ENCODE assay signal across 16 cellular contexts in genomic region chr20:34569598-34569997, GRCh38. TPM values are rescaled to one million over a fixed set of nuclear protein-coding genes. Genes with fewer than 3 reads are reported as not detected.
DNase-seq lines count a peak whose midpoint lies in the region; ATAC-seq, FAIRE-seq and TF ChIP-seq lines count a peak whose summit lies in the region.
"Had no signal": no experiment of that assay in that cellular context is flagged by ENCODE, and none has a peak within 500 bp of the region (broad histone marks: within the 10 kb centered on the region; RNA-seq: fewer than 3 reads in every experiment).

No MANE protein-coding gene starts in this region.

- H3K9ac ChIP-seq in kidney (ENCODE audit: low read length in 2 of 2) = no peak overlapping the region
- H3K9ac ChIP-seq: BLaER1 had no signal

- intact Hi-C loops in cardiac septum (cut with DNase I) = no loop called here
- intact Hi-C loops in Right ventricle myocardium inferior (cut with DNase I) = no loop called here
- intact Hi-C loops in activated T-helper 2 cell treated with anti-CD3 and anti-CD28 coated beads, Interferon-gamma antibody, Interleukin-2, Interleukin-4, amounts not matched to agents 10 μg/mL and 5 μg/mL and 100 μg/mL, durations not matched to agents 14 hours and 24 hours and 36 hours (cut with micrococcal nuclease) = no loop called here
- intact Hi-C loops in kidney (cut with DNase I) = no loop called here

- no peak overlapping the region for H3K4me3 ChIP-seq in kidney (ENCODE audit: low read length in 2 of 2)
- H3K4me3 ChIP-seq: BLaER1, HAP-1 had no signal

- H3K9me3 Mint-ChIP-seq in activated T-helper 2 cell treated with anti-CD3 and anti-CD28 coated beads, Interferon-gamma antibody, Interleukin-2, Interleukin-4, amounts not matched to agents 10 μg/mL and 5 μg/mL and 100 μg/mL, durations not matched to agents 14 hours and 24 hours and 36 hours = no peaks in the 10 kb centered on the region
- H3K9me3 Mint-ChIP-seq: CD8-positive, alpha-beta memory T cell had no signal

- H3K4me1 ChIP-seq in kidney (ENCODE audit: control insufficient read depth in 1 of 2, insufficient read depth in 1 of 2, low read depth in 1 of 2, low read length in 2 of 2) = no peaks in the 10 kb centered on the region
- H3K4me1 ChIP-seq: Caco-2, HAP-1 had no signal

- no peaks in the 10 kb centered on the region for H3K27me3 Mint-ChIP-seq in activated T-helper 2 cell treated with anti-CD3 and anti-CD28 coated beads, Interferon-gamma antibody, Interleukin-2, Interleukin-4, amounts not matched to agents 10 μg/mL and 5 μg/mL and 100 μg/mL, durations not matched to agents 14 hours and 24 hours and 36 hours (ENCODE audit: low read depth)
- H3K27me3 Mint-ChIP-seq: CD8-positive, alpha-beta memory T cell had no signal

- DNase-seq in cardiac septum (ENCODE audit: low spot score) (peak; percentile 19), Right ventricle myocardium inferior (ENCODE audit: missing footprints) (no peak), RKO (ENCODE audit: low spot score) (peak; percentile 30), midbrain (lab: John Stamatoyannopoulos, UW) (no peak), kidney (no peak), HPDE6-E6E7 (ENCODE audit: extremely low spot score) (no peak)
- DNase-seq in activated T-helper 2 cell treated with anti-CD3 and anti-CD28 coated beads, Interferon-gamma antibody, Interleukin-2, Interleukin-4, amounts not matched to agents 10 μg/mL and 5 μg/mL and 100 μg/mL, durations not matched to agents 14 hours and 24 hours and 36 hours (ENCODE audit: low spot score) = no peak
- DNase-seq: 8988T; AML-193; CD8-positive, alpha-beta memory T cell; DND-41 had no signal

- H3K4me3 Mint-ChIP-seq in activated T-helper 2 cell treated with anti-CD3 and anti-CD28 coated beads, Interferon-gamma antibody, Interleukin-2, Interleukin-4, amounts not matched to agents 10 μg/mL and 5 μg/mL and 100 μg/mL, durations not matched to agents 14 hours and 24 hours and 36 hours (ENCODE audit: low read depth) = no peak overlapping the region
- H3K4me3 Mint-ChIP-seq: CD8-positive, alpha-beta memory T cell had no signal

- no peak for FAIRE-seq in kidney (lab: Jason Lieb, UNC)
- FAIRE-seq: H1 had no signal

- H3K9me3 ChIP-seq in kidney (ENCODE audit: control insufficient read depth in 1 of 2, low read length in 2 of 2) = no peaks in the 10 kb centered on the region
- H3K9me3 ChIP-seq: BLaER1, Caco-2, HAP-1 had no signal

- H3K27ac ChIP-seq in kidney (ENCODE audit: low read depth in 2 of 2, low read length in 2 of 2) = no peak overlapping the region
- H3K27ac ChIP-seq: BLaER1 had no signal

- H3K36me3 Mint-ChIP-seq in activated T-helper 2 cell treated with anti-CD3 and anti-CD28 coated beads, Interferon-gamma antibody, Interleukin-2, Interleukin-4, amounts not matched to agents 10 μg/mL and 5 μg/mL and 100 μg/mL, durations not matched to agents 14 hours and 24 hours and 36 hours (ENCODE audit: low read depth) = peaks cover 13% of the 10 kb centered on the region

- TF ChIP-seq CTCF in kidney (IDR thresholded peaks at IDR 0.05; ENCODE audit: borderline replicate concordance, extremely low read depth, insufficient read depth) = no peak

- peaks cover 0 to 5% of the 10 kb centered on the region in 2 donors for H3K36me3 ChIP-seq in kidney (ENCODE audit: control insufficient read depth in 1 of 2, insufficient read depth in 2 of 2, low read length in 2 of 2)
- H3K36me3 ChIP-seq: HAP-1 had no signal

- peaks cover 10% of the 10 kb centered on the region for H3K4me1 Mint-ChIP-seq in activated T-helper 2 cell treated with anti-CD3 and anti-CD28 coated beads, Interferon-gamma antibody, Interleukin-2, Interleukin-4, amounts not matched to agents 10 μg/mL and 5 μg/mL and 100 μg/mL, durations not matched to agents 14 hours and 24 hours and 36 hours (ENCODE audit: low read depth)

- no peak for ATAC-seq in Right ventricle myocardium inferior
- no peak for ATAC-seq in GM19452 (IDR thresholded peaks at IDR 0.05; ENCODE audit: unreplicated experiment)

- peak overlapping the region; percentile 35 for H3K27ac Mint-ChIP-seq in activated T-helper 2 cell treated with anti-CD3 and anti-CD28 coated beads, Interferon-gamma antibody, Interleukin-2, Interleukin-4, amounts not matched to agents 10 μg/mL and 5 μg/mL and 100 μg/mL, durations not matched to agents 14 hours and 24 hours and 36 hours

RNA-seq across cellular contexts. Expression of gene MAP1LC3A, which starts 11.1 kb away (rescaled TPM):
- total RNA-seq in cardiac septum (61.0 TPM), Right ventricle myocardium inferior (112 TPM), kidney (42.5 TPM)
- total RNA-seq in activated T-helper 2 cell treated with anti-CD3 and anti-CD28 coated beads, Interferon-gamma antibody, Interleukin-2, Interleukin-4, amounts not matched to agents 10 μg/mL and 5 μg/mL and 100 μg/mL, durations not matched to agents 14 hours and 24 hours and 36 hours = 2.4 and 3.3 TPM in 2 replicates
- polyA plus RNA-seq in kidney (ENCODE audit: insufficient read depth, low read depth, low replicate concordance) = 153 TPM

RNA-seq across cellular contexts. Expression of gene DYNLRB1, which starts 53.4 kb away (rescaled TPM):
- total RNA-seq in cardiac septum = 157 TPM
- total RNA-seq in Right ventricle myocardium inferior = 172 TPM
- total RNA-seq in activated T-helper 2 cell treated with anti-CD3 and anti-CD28 coated beads, Interferon-gamma antibody, Interleukin-2, Interleukin-4, amounts not matched to agents 10 μg/mL and 5 μg/mL and 100 μg/mL, durations not matched to agents 14 hours and 24 hours and 36 hours = 104 and 112 TPM in 2 replicates
- 185 TPM for total RNA-seq in kidney
- 676 TPM for polyA plus RNA-seq in kidney (ENCODE audit: insufficient read depth, low read depth, low replicate concordance)

Comparison
In these comparisons a context has a peak if more than half of its experiments do, and no peak if none do; other contexts are left out.
1. DNase-seq: peak in cardiac septum (single experiment) and RKO (single experiment); none in Right ventricle myocardium inferior (single experiment), activated T-helper 2 cell treated with anti-CD3 and anti-CD28 coated beads, Interferon-gamma antibody, Interleukin-2, Interleukin-4, amounts not matched to agents 10 μg/mL and 5 μg/mL and 100 μg/mL, durations not matched to agents 14 hours and 24 hours and 36 hours (single experiment), midbrain (single experiment), kidney (single experiment) and HPDE6-E6E7 (single experiment).
2. RNA of gene MAP1LC3A, which starts 11.1 kb away (total RNA-seq): 112 TPM in Right ventricle myocardium inferior (single experiment), 61.0 TPM in cardiac septum (single experiment) and 42.5 TPM in kidney (single experiment); 2.4 to 3.3 TPM in activated T-helper 2 cell treated with anti-CD3 and anti-CD28 coated beads, Interferon-gamma antibody, Interleukin-2, Interleukin-4, amounts not matched to agents 10 μg/mL and 5 μg/mL and 100 μg/mL, durations not matched to agents 14 hours and 24 hours and 36 hours; every median in the first group is over 10 times any median in the second.